ENCODE assay signal across 8 cellular contexts in the genomic region with DNA sequence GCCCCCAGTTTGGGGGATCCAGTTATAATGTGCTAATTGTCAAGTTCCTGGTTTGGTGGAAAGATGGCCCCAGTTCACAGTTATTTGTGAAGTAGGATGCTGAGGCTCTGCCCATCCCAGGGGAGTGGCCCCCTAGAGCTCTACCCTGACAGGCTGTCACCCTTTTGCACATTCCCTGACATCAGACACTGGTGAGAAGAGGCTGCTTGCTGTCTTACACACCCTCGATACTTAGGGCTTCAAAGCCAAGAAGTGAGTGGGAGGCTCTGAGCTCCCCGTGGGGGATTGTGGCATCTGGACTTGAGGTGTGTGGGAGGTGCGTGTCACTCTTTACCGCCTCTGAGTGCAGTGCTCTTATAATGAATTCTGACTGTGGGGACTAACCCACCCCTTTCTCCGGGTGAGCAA.
A peak's percentile ranks its signal among the peaks of the same experiment; 100 is the strongest.
DNase-seq lines count a peak whose midpoint lies in the region; ATAC-seq and TF ChIP-seq lines count a peak whose summit lies in the region.

No MANE protein-coding gene starts in this region.

- no CpG with 5 or more reads among the region's 5 CpGs for WGBS in mesendoderm (ENCODE audit: extremely low coverage, insufficient coverage, low lambda C conversion rate)

- H3K27me3 ChIP-seq in mesendoderm (ENCODE audit: insufficient read depth, low read length, poor library complexity) (no peaks in the 10 kb centered on the region), foreskin keratinocyte (peaks cover 2% of the 10 kb centered on the region), colonic mucosa (no peaks in the 10 kb centered on the region)

- peak overlapping the region; percentile 57 for H3K18ac ChIP-seq in mesendoderm (ENCODE audit: low read length)

- H3K4me3 ChIP-seq in mesendoderm (ENCODE audit: low read length) (no peak overlapping the region), colonic mucosa (no peak overlapping the region)

- H3K27ac ChIP-seq in mesendoderm (ENCODE audit: low read depth, low read length) (no peak overlapping the region), foreskin keratinocyte (no peak overlapping the region), colonic mucosa (no peak overlapping the region)

- H2AK5ac ChIP-seq in mesendoderm (ENCODE audit: low read length), result no peak overlapping the region

- no peak overlapping the region for H3K23ac ChIP-seq in mesendoderm (ENCODE audit: low read length)

- H3K4me2 ChIP-seq in mesendoderm (ENCODE audit: low read length), result no peak overlapping the region

- no peaks in the 10 kb centered on the region for H3K9me3 ChIP-seq in colonic mucosa

- TF ChIP-seq CTCF in foreskin keratinocyte (conservative IDR thresholded peaks at IDR 0.05) (no peak), colonic mucosa (IDR thresholded peaks at IDR 0.05) (no peak)

- peak; percentile 83 for ATAC-seq in GM18858 (IDR thresholded peaks at IDR 0.05; ENCODE audit: unreplicated experiment)
- peak; percentile 85 for ATAC-seq in HG02678 (IDR thresholded peaks at IDR 0.05; ENCODE audit: unreplicated experiment)
- ATAC-seq in foreskin keratinocyte, result no peak

- peaks cover 16% of the 10 kb centered on the region for H3K4me1 ChIP-seq in mesendoderm (ENCODE audit: control insufficient read depth, low read depth, low read length)
- H3K4me1 ChIP-seq in foreskin keratinocyte, result no peaks in the 10 kb centered on the region
- H3K4me1 ChIP-seq in colonic mucosa, result no peaks in the 10 kb centered on the region

- no peak overlapping the region for H2BK15ac ChIP-seq in mesendoderm (replicated peaks; ENCODE audit: low read depth)

- H4K8ac ChIP-seq in mesendoderm (ENCODE audit: low read depth, low read length), result no peak overlapping the region

- H3K36me3 ChIP-seq in mesendoderm (ENCODE audit: control insufficient read depth, insufficient read depth, low read length) (no peaks in the 10 kb centered on the region), colonic mucosa (no peaks in the 10 kb centered on the region)

- no peak overlapping the region for H4K5ac ChIP-seq in mesendoderm (ENCODE audit: low read length)

- no peaks in the 10 kb centered on the region for H3K79me1 ChIP-seq in mesendoderm (ENCODE audit: low read length)

- H3K79me2 ChIP-seq in mesendoderm (ENCODE audit: control insufficient read depth, insufficient read depth, low read length), result no peaks in the 10 kb centered on the region

- no peak overlapping the region for H2BK120ac ChIP-seq in mesendoderm (ENCODE audit: low read depth, low read length)

- intact Hi-C loops in colonic mucosa (cut with DNase I), result no loop called here

- H3K9ac ChIP-seq in mesendoderm (ENCODE audit: low read length) (no peak overlapping the region), colonic mucosa (ENCODE audit: low read depth in 2 of 2, low read length in 2 of 2) (no peak overlapping the region)

- H2BK5ac ChIP-seq in mesendoderm (ENCODE audit: low read length), result no peak overlapping the region

- peak overlapping the region; percentile 6 for H3K56ac ChIP-seq in mesendoderm (ENCODE audit: low read length)

- H3K4ac ChIP-seq in mesendoderm (ENCODE audit: low read depth, low read length), result no peak overlapping the region

- DNase-seq in activated CD4-positive, CD25-positive, alpha-beta regulatory T cell treated with anti-CD3 and anti-CD28 coated beads, Interleukin-2, amount 50 U/mL, for 72 hours, result peak; percentile 33
- DNase-seq in mesendoderm (no peak), amniotic stem cell (lab: John Stamatoyannopoulos, UW) (no peak), foreskin keratinocyte (no peak), NCI-H2227 treated with DMSO at 0.1 percent for 48 hours (lab: John Stamatoyannopoulos, UW) (no peak), colonic mucosa (no peak)
